Comparison of ENCODE assay signal across 17 cellular contexts in the genomic region with DNA sequence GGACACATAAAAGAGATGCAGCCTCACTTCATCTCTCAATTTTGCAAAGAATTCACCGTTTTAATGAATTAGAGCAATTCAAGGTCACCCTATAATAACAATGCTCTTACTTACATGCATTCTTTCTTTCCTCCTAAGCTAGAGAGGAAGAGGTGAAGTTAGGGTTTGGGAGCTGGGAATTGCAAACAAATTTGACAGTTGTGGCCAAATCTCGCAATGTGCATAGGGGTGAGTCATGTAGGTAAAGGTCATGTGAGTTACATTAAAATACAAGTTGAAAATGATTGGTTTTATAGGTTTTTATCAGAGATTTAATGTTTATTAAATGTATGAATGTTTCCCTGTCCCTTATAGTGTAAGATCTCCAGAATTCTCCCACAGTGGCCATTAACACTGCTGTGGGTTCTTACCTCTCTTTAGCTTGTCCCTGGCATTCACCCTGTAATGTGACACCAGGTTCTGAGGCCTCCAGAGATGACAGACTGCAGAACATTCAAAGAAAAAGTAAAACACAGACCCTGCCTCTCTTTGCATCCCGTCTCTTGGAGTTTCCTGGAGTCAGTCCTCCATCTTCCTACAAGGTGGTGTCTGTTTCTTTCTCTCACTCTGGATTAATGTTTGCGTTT. TPM values are rescaled to one million over a fixed set of nuclear protein-coding genes. Genes with fewer than 3 reads are reported as not detected.
DNase-seq lines count a peak whose midpoint lies in the region; ATAC-seq and TF ChIP-seq lines count a peak whose summit lies in the region.
"Had no signal": no experiment of that assay in that cellular context is flagged by ENCODE, and none has a peak within 500 bp of the region (broad histone marks: within the 10 kb centered on the region; RNA-seq: fewer than 3 reads in every experiment).

No MANE protein-coding gene starts in this region.

- no peak for TF ChIP-seq RAD21 in HCT116 (IDR thresholded peaks at IDR 0.05; ENCODE audit: low read depth)

- CTCF ChIA-PET in HCT116 (lab: Charles Lee) (no interaction called here), PC-9 (lab: Charles Lee) (interaction anchor here (1.3 kb wide), 1 partner anchor 88 kb away, joined by 11 read pairs; no protein-coding TSS in a partner anchor)

- no peaks in the 10 kb centered on the region for H3K36me3 ChIP-seq in HCT116 (ENCODE audit: control insufficient read depth in 1 of 2, insufficient read depth in 2 of 2, low read length in 2 of 2)
- no peaks in the 10 kb centered on the region for H3K36me3 ChIP-seq in PC-9 (ENCODE audit: low read depth)
- no peaks in the 10 kb centered on the region for H3K36me3 ChIP-seq in parathyroid adenoma (ENCODE audit: control insufficient read depth, insufficient read depth, low read length)
- H3K36me3 ChIP-seq: pancreas had no signal

- no peak overlapping the region for H2AFZ ChIP-seq in HCT116 (ENCODE audit: low read depth, low read length, poor library complexity, severe bottlenecking)
- H2AFZ ChIP-seq in PC-9: 0 out of 2 replicates have a peak overlapping the region, but pooled peaks have one; percentile 65
- peak overlapping the region; percentile 78 for H2AFZ ChIP-seq in parathyroid adenoma

- H4K20me1 ChIP-seq in HCT116 (ENCODE audit: insufficient read depth): no peaks in the 10 kb centered on the region
- H4K20me1 ChIP-seq in PC-9 (ENCODE audit: insufficient read depth): no peaks in the 10 kb centered on the region

- BruUV-seq in HCT116 (replicated peaks; lab: Mats Ljungman, UMichigan) (no TSS peak), PC-9 (replicated peaks; lab: Mats Ljungman, UMichigan) (no TSS peak)

- H3K9me3 ChIP-seq in HCT116 (ENCODE audit: control insufficient read depth in 1 of 2, insufficient read depth in 1 of 2, low read depth in 1 of 2, low read length in 2 of 2): no peaks in the 10 kb centered on the region
- no peaks in the 10 kb centered on the region for H3K9me3 ChIP-seq in PC-9 (ENCODE audit: insufficient read depth, low read depth)
- no peaks in the 10 kb centered on the region for H3K9me3 ChIP-seq in parathyroid adenoma (ENCODE audit: control insufficient read depth, low read length)
- H3K9me3 ChIP-seq: pancreas had no signal

- no peak overlapping the region for H3K9ac ChIP-seq in HCT116 (ENCODE audit: low read length)
- no peak overlapping the region for H3K9ac ChIP-seq in parathyroid adenoma

- POLR2A ChIA-PET in HCT116 (lab: Charles Lee) (no interaction called here), PC-9 (lab: Charles Lee; ENCODE audit: unreplicated experiment) (interaction anchor here (0.6 to 1.2 kb wide), 4 partner anchors 38 to 188 kb away, joined by 3 to 5 read pairs (median 3); no protein-coding TSS in a partner anchor)

- intact Hi-C loops in HCT116 (cut with micrococcal nuclease) (no loop called here), PC-9 (cut with micrococcal nuclease; ENCODE audit: unreplicated experiment) (loop anchor here (2.0 kb wide), 2 partner anchors 37 to 53 kb away; no protein-coding TSS in a partner anchor)

- H3K4me1 ChIP-seq in HCT116 (ENCODE audit: control insufficient read depth in 1 of 2, insufficient read depth in 2 of 2, low read length in 2 of 2) (peaks cover 21 to 35% of the 10 kb centered on the region in 2 experiments; a peak in 3 of 4 replicates), PC-9 (replicated peaks; ENCODE audit: insufficient read depth) (peaks cover 56% of the 10 kb centered on the region), parathyroid adenoma (peaks cover 40% of the 10 kb centered on the region)

- RAD21 ChIA-PET in HCT116 (lab: Charles Lee; ENCODE audit: low non-redundant PET in 1 of 2, low total read pairs in 2 of 2, uncharacterized antibody in 2 of 2, unreplicated experiment in 2 of 2): no interaction called here

- no peak for TF ChIP-seq CTCF in HCT116 (IDR thresholded peaks at IDR 0.05 in 2 of 3, conservative IDR thresholded peaks at IDR 0.05 in 1 of 3; ENCODE audit: borderline replicate concordance in 1 of 3, insufficient read depth in 1 of 3, low read depth in 2 of 3, low read length in 2 of 3)
- no peak for TF ChIP-seq CTCF in PC-9 (conservative IDR thresholded peaks at IDR 0.05)
- no peak for TF ChIP-seq CTCF in epithelial cell of esophagus (IDR thresholded peaks at IDR 0.05; ENCODE audit: insufficient read depth, low read depth, low read length, missing control alignments)
- no peak for TF ChIP-seq CTCF in parathyroid adenoma (IDR thresholded peaks at IDR 0.05)

- H3K4me2 ChIP-seq in HCT116 (ENCODE audit: low read length) (peak overlapping the region; percentile 4; the same call in 1 of the 2 replicates), PC-9 (peak overlapping the region; percentile 76), parathyroid adenoma (ENCODE audit: low read length) (no peak overlapping the region)

- H3K9me2 ChIP-seq in HCT116 (ENCODE audit: insufficient read depth): no peaks in the 10 kb centered on the region
- no peaks in the 10 kb centered on the region for H3K9me2 ChIP-seq in PC-9 (ENCODE audit: insufficient read depth)

- no peaks in the 10 kb centered on the region for H3K79me2 ChIP-seq in HCT116 (ENCODE audit: insufficient read depth, low read length)
- H3K79me2 ChIP-seq in PC-9 (ENCODE audit: low read depth): no peaks in the 10 kb centered on the region
- H3K79me2 ChIP-seq in parathyroid adenoma: no peaks in the 10 kb centered on the region

- H3K27me3 ChIP-seq in HCT116 (ENCODE audit: insufficient read depth, low read length) (no peaks in the 10 kb centered on the region), PC-9 (ENCODE audit: insufficient read depth, low read depth) (no peaks in the 10 kb centered on the region), parathyroid adenoma (ENCODE audit: control insufficient read depth, insufficient read depth, low read length) (no peaks in the 10 kb centered on the region)
- H3K27me3 ChIP-seq: pancreas had no signal

- DNase-seq in HCT116 (ENCODE audit: low read depth, low spot score) (no peak), PC-9 (peak; percentile 25 to 90), epithelial cell of esophagus (ENCODE audit: low read depth) (peak; percentile 24)
- DNase-seq in stimulated activated CD4-positive, alpha-beta T cell treated with anti-CD3 and anti-CD28 coated beads, Interleukin-2, amount 100 ng/mL, for 48 hours: no peak
- DNase-seq: activated CD4-positive, alpha-beta T cell treated with anti-CD3 and anti-CD28 coated beads, Interleukin-2, amount 50 U/mL, for 1 hour; activated naive CD4-positive, alpha-beta T cell; dermis blood vessel endothelial cell; MV-4-11; NCI-H2081 treated with DMSO at 0.1 percent for 48 hours; NCI-H69; stimulated activated CD4-positive, alpha-beta T cell treated with anti-CD3 and anti-CD28 coated beads, Interleukin-4, amount 100 ng/mL, for 24 hours had no signal

- ATAC-seq in HCT116 (peak; percentile 46; the same call in 1 of the 2 replicates), GM18498 (IDR thresholded peaks at IDR 0.05; ENCODE audit: unreplicated experiment) (no peak), HG03521 (IDR thresholded peaks at IDR 0.05; ENCODE audit: unreplicated experiment) (no peak)
- ATAC-seq: Panc1 had no signal

- H3F3A ChIP-seq in PC-9 (ENCODE audit: insufficient read depth, low read depth): peaks cover 39% of the 10 kb centered on the region

- H3K27ac ChIP-seq in HCT116 (ENCODE audit: low read depth, low read length) (no peak overlapping the region), PC-9 (peak overlapping the region; percentile 93), parathyroid adenoma (peak overlapping the region; percentile 75)
- H3K27ac ChIP-seq: skin epidermis had no signal

- H3K4me3 ChIP-seq in HCT116 (replicated peaks in 1 of 2; ENCODE audit: low read depth in 1 of 2, low read length in 2 of 2) (no peak overlapping the region), PC-9 (no peak overlapping the region; the same call in 1 of the 2 replicates), epithelial cell of esophagus (ENCODE audit: low read length) (no peak overlapping the region), parathyroid adenoma (ENCODE audit: low read depth, low read length) (no peak overlapping the region)
- H3K4me3 ChIP-seq: pancreas, skin epidermis had no signal

- no peak for TF ChIP-seq POLR2A in HCT116 (IDR thresholded peaks at IDR 0.05; ENCODE audit: borderline replicate concordance, extremely low read depth, insufficient read depth, insufficient read length)

TF ChIP-seq in HCT116, 20 proteins besides CTCF, POLR2A, EP300 and RAD21 (continues in another document):
- TF ChIP-seq, protein P1, sequence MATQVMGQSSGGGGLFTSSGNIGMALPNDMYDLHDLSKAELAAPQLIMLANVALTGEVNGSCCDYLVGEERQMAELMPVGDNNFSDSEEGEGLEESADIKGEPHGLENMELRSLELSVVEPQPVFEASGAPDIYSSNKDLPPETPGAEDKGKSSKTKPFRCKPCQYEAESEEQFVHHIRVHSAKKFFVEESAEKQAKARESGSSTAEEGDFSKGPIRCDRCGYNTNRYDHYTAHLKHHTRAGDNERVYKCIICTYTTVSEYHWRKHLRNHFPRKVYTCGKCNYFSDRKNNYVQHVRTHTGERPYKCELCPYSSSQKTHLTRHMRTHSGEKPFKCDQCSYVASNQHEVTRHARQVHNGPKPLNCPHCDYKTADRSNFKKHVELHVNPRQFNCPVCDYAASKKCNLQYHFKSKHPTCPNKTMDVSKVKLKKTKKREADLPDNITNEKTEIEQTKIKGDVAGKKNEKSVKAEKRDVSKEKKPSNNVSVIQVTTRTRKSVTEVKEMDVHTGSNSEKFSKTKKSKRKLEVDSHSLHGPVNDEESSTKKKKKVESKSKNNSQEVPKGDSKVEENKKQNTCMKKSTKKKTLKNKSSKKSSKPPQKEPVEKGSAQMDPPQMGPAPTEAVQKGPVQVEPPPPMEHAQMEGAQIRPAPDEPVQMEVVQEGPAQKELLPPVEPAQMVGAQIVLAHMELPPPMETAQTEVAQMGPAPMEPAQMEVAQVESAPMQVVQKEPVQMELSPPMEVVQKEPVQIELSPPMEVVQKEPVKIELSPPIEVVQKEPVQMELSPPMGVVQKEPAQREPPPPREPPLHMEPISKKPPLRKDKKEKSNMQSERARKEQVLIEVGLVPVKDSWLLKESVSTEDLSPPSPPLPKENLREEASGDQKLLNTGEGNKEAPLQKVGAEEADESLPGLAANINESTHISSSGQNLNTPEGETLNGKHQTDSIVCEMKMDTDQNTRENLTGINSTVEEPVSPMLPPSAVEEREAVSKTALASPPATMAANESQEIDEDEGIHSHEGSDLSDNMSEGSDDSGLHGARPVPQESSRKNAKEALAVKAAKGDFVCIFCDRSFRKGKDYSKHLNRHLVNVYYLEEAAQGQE (IDR thresholded peaks at IDR 0.05; ENCODE audit: low read depth): no peak

RNA-seq across cellular contexts. Expression of gene LGALSL, which starts 53.7 kb away (rescaled TPM):
- total RNA-seq in HCT116 (2021; ENCODE audit: unreplicated experiment): 14.2 TPM
- 23.0 and 24.0 TPM in 2 replicates for polyA plus RNA-seq in HCT116 (2012)
- total RNA-seq in PC-9 (2021): 9.7 and 13.0 TPM in 2 replicates

Comparison
In these comparisons a context has a peak if more than half of its experiments do, and no peak if none do; other contexts are left out.
1. DNase-seq: peak in PC-9 (2 of 2) and epithelial cell of esophagus (single experiment); none in HCT116 (single experiment) and stimulated activated CD4-positive, alpha-beta T cell treated with anti-CD3 and anti-CD28 coated beads, Interleukin-2, amount 100 ng/mL, for 48 hours (0 of 2).